ENCODE assay signal across 14 cellular contexts in the genomic region with DNA sequence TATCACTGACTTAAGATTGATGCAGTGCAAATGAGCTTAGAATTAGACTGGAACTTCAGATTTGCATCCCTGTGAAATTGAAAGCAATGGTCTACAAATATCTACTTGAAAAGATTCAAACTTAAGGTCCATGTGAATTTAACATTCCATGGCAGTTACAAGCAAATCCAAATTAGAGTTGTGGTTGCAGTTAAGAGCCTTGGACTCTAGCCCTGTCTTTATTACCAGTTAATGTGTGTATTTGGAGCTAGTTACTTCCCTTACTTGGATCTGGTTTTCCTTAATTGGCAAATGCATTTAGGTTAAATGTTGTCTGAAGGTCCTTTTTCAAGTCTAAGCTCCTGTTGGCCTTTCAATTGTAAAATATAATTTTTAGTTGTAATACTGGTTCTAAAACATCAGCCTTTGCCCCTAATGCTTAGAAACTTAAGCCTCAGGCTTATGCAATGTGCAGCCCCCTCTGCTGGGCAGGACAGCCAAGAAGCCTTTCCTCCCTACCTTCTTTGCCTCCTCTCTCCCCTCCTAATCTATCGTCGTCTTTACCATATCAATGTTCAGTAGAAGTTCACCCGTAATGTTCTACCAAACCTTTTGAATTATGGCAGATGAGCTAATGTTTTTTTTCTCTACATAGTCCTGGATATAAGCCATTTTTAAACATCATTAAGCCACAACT.
DNase-seq lines count a peak whose midpoint lies in the region; ATAC-seq and TF ChIP-seq lines count a peak whose summit lies in the region.
"Had no signal": no experiment of that assay in that cellular context is flagged by ENCODE, and none has a peak within 500 bp of the region (broad histone marks: within the 10 kb centered on the region; RNA-seq: fewer than 3 reads in every experiment).

No MANE protein-coding gene starts in this region.

- no peaks in the 10 kb centered on the region for H4K20me1 ChIP-seq in Loucy (ENCODE audit: insufficient read depth, low read length, poor library complexity, severe bottlenecking)

- H3K9me3 Mint-ChIP-seq in nephron progenitor cell: peaks cover 17% of the 10 kb centered on the region

- H3K9ac ChIP-seq in Loucy (ENCODE audit: low read depth, low read length, poor library complexity, severe bottlenecking): no peak overlapping the region

- H3K36me3 ChIP-seq in Loucy (ENCODE audit: insufficient read depth, low read length): peaks cover 76% of the 10 kb centered on the region

- no peak overlapping the region for H3K4me3 Mint-ChIP-seq in nephron progenitor cell
- H3K4me3 Mint-ChIP-seq: stimulated activated naive CD8-positive, alpha-beta T cell treated with anti-CD3 and anti-CD28 coated beads, Interleukin-15, amount 100 ng/mL, for 72 hours had no signal

- H3K9me3 ChIP-seq in Loucy (ENCODE audit: insufficient read depth, low read depth, low read length): peaks cover 2% of the 10 kb centered on the region; the same call in 1 of the 2 replicates

- H3K79me2 ChIP-seq in Loucy (ENCODE audit: insufficient read depth, low read length): no peaks in the 10 kb centered on the region

- no peak overlapping the region for H3K4me2 ChIP-seq in Loucy (ENCODE audit: low read depth, low read length, poor library complexity, severe bottlenecking)

- H3K27me3 Mint-ChIP-seq in nephron progenitor cell (ENCODE audit: low read depth, poor library complexity): no peaks in the 10 kb centered on the region
- H3K27me3 Mint-ChIP-seq: stimulated activated naive CD8-positive, alpha-beta T cell treated with anti-CD3 and anti-CD28 coated beads, Interleukin-15, amount 100 ng/mL, for 72 hours had no signal

- ATAC-seq in HG03196 (IDR thresholded peaks at IDR 0.05; ENCODE audit: unreplicated experiment): no peak
- ATAC-seq: stimulated activated naive CD8-positive, alpha-beta T cell treated with anti-CD3 and anti-CD28 coated beads, Interleukin-15, amount 100 ng/mL, for 72 hours had no signal

- TF ChIP-seq CTCF in Loucy (conservative IDR thresholded peaks at IDR 0.05; ENCODE audit: low read length) (peak; percentile 62), nephron progenitor cell (IDR thresholded peaks at IDR 0.05) (no peak)

- H3K4me1 Mint-ChIP-seq in nephron progenitor cell: no peaks in the 10 kb centered on the region

- peak overlapping the region; percentile 84 for H3K27ac Mint-ChIP-seq in nephron progenitor cell

- H3F3A ChIP-seq in Loucy (ENCODE audit: low read depth): no peaks in the 10 kb centered on the region

- H3K36me3 Mint-ChIP-seq in nephron progenitor cell (ENCODE audit: low read depth): peaks cover 82% of the 10 kb centered on the region

- DNase-seq in ELF-1 (ENCODE audit: low read depth, low spot score) (peak; percentile 18), astrocyte of the hippocampus (ENCODE audit: low read depth, low spot score) (peak; percentile 47), nephron progenitor cell (no peak), GOT3 (lab: John Stamatoyannopoulos, UW) (no peak)
- DNase-seq in activated T-cell treated with anti-CD3 and anti-CD28 coated beads, Interleukin-2, amount 50 U/mL, for 1 hour: no peak
- DNase-seq: amniotic stem cell; mesenchymal stem cell; NCI-H1105 treated with DMSO at 0.1 percent for 48 hours; posterior cingulate gyrus; stimulated activated CD4-positive, alpha-beta T cell treated with anti-CD3 and anti-CD28 coated beads, Interleukin-4, amount 100 ng/mL, for 1 hour; stimulated activated naive CD8-positive, alpha-beta T cell treated with anti-CD3 and anti-CD28 coated beads, Interleukin-15, amount 100 ng/mL, for 72 hours; T-helper 1 cell had no signal

- no peak overlapping the region for H2AFZ ChIP-seq in Loucy (ENCODE audit: low read length)

- no peaks in the 10 kb centered on the region for H3K27me3 ChIP-seq in Loucy (ENCODE audit: insufficient read depth, low read length, poor library complexity, severe bottlenecking)

- no peak overlapping the region for H3K4me3 ChIP-seq in Loucy (ENCODE audit: low read length, poor library complexity, severe bottlenecking)

- no peaks in the 10 kb centered on the region for H3K9me2 ChIP-seq in Loucy (replicated peaks; ENCODE audit: low read depth, low read length)

- H3K4me1 ChIP-seq in Loucy (ENCODE audit: insufficient read depth, low read length, poor library complexity, severe bottlenecking): peaks cover 8% of the 10 kb centered on the region

Comparison
In these comparisons a context has a peak if more than half of its experiments do, and no peak if none do; other contexts are left out.
1. DNase-seq: peak in ELF-1 (single experiment) and astrocyte of the hippocampus (single experiment); none in nephron progenitor cell (single experiment), activated T-cell treated with anti-CD3 and anti-CD28 coated beads, Interleukin-2, amount 50 U/mL, for 1 hour (single experiment) and GOT3 (single experiment).